28 cellular contexts compared by ENCODE assay signal in genomic region chr19:41896581-41896942, GRCh38. TPM values are rescaled to one million over a fixed set of nuclear protein-coding genes. Genes with fewer than 3 reads are reported as not detected.
DNase-seq lines count a peak whose midpoint lies in the region; ATAC-seq lines count a peak whose summit lies in the region.
"Had no signal": no experiment of that assay in that cellular context is flagged by ENCODE, and none has a peak within 500 bp of the region (broad histone marks: within the 10 kb centered on the region; RNA-seq: fewer than 3 reads in every experiment).

No MANE protein-coding gene starts in this region.

- peak overlapping the region; percentile 81 for H3K27ac Mint-ChIP-seq in activated CD4-positive, alpha-beta T cell treated with anti-CD3 and anti-CD28 coated beads for 36 hours
- peak overlapping the region in 1 of 3 donors; percentile 97 for H3K27ac Mint-ChIP-seq in CD4-positive, CD25-positive, alpha-beta regulatory T cell
- H3K27ac Mint-ChIP-seq in activated T-helper 2 cell treated with anti-CD3 and anti-CD28 coated beads, Interferon-gamma antibody, Interleukin-2, Interleukin-4, amounts not matched to agents 10 μg/mL and 5 μg/mL and 100 μg/mL, durations not matched to agents 14 hours and 24 hours and 36 hours: peak overlapping the region; percentile 52
- H3K27ac Mint-ChIP-seq in naive thymus-derived CD8-positive, alpha-beta T cell: peak overlapping the region; percentile 66 to 96 (median 84)

- peaks cover 78% of the 10 kb centered on the region for H3K36me3 ChIP-seq in CD4-positive, CD25-positive, alpha-beta regulatory T cell (ENCODE audit: control insufficient read depth, insufficient read depth, low read length)

- peak overlapping the region; percentile 41 for H3K27ac ChIP-seq in CD4-positive, CD25-positive, alpha-beta regulatory T cell (ENCODE audit: insufficient read depth, low read length, poor library complexity, severe bottlenecking)
- H3K27ac ChIP-seq: HL-60, lower lobe of right lung, SJSA1, upper lobe of right lung had no signal

- H3K9me3 Mint-ChIP-seq in activated CD4-positive, alpha-beta T cell treated with anti-CD3 and anti-CD28 coated beads for 36 hours (ENCODE audit: low read depth): no peaks in the 10 kb centered on the region
- no peaks in the 10 kb centered on the region for H3K9me3 Mint-ChIP-seq in CD4-positive, CD25-positive, alpha-beta regulatory T cell
- no peaks in the 10 kb centered on the region for H3K9me3 Mint-ChIP-seq in activated T-helper 2 cell treated with anti-CD3 and anti-CD28 coated beads, Interferon-gamma antibody, Interleukin-2, Interleukin-4, amounts not matched to agents 10 μg/mL and 5 μg/mL and 100 μg/mL, durations not matched to agents 14 hours and 24 hours and 36 hours
- H3K9me3 Mint-ChIP-seq in naive thymus-derived CD8-positive, alpha-beta T cell: no peaks in the 10 kb centered on the region
- H3K9me3 Mint-ChIP-seq: T-cell had no signal

- no peak for DNase-seq in activated CD4-positive, alpha-beta T cell treated with anti-CD3 and anti-CD28 coated beads for 36 hours
- DNase-seq in activated CD4-positive, alpha-beta T cell treated with anti-CD3 and anti-CD28 coated beads, Interleukin-2, amount 50 U/mL, for 48 hours: no peak
- DNase-seq in CD4-positive, CD25-positive, alpha-beta regulatory T cell: no peak
- DNase-seq in activated T-helper 2 cell treated with anti-CD3 and anti-CD28 coated beads, Interferon-gamma antibody, Interleukin-2, Interleukin-4, amounts not matched to agents 10 μg/mL and 5 μg/mL and 100 μg/mL, durations not matched to agents 14 hours and 24 hours and 36 hours (ENCODE audit: low spot score): no peak
- DNase-seq in naive thymus-derived CD8-positive, alpha-beta T cell: no peak
- DNase-seq in mesenteric fat pad (ENCODE audit: low spot score): no peak
- no peak for DNase-seq in GM19238 (ENCODE audit: insufficient read length, low spot score)
- DNase-seq in G401 (ENCODE audit: low spot score): no peak
- DNase-seq: 8988T; activated CD4-positive, alpha-beta T cell treated with anti-CD3 and anti-CD28 coated beads for 4 hours; activated CD8-positive, alpha-beta memory T cell treated with anti-CD3 and anti-CD28 coated beads, Interleukin-2, amount 50 U/mL, for 48 hours; Caco-2; central memory CD4-positive, alpha-beta T cell; dermis blood vessel endothelial cell; DND-41; HCEC 1CT; kidney; lower lobe of right lung; NCI-H1092; NCI-H187; nucleus accumbens; stimulated activated CD8-positive, alpha-beta memory T cell treated with anti-CD3 and anti-CD28 coated beads, Interleukin-4, amount 100 ng/mL, for 48 hours; T-cell; upper lobe of right lung had no signal

- POLR2A ChIA-PET in activated CD4-positive, alpha-beta T cell treated with anti-CD3 and anti-CD28 coated beads for 36 hours (lab: Charles Lee): no interaction called here
- POLR2A ChIA-PET in naive thymus-derived CD8-positive, alpha-beta T cell (lab: Charles Lee): interaction anchor here (0.6 to 3.9 kb wide), 8 partner anchors 9 to 25 kb away, joined by 3 to 61 read pairs (median 5); partner anchors contain the start of gene ARHGEF1

- in situ Hi-C loops in G401 (cut with HindIII; ENCODE audit: low sequenced_read_pairs): no loop called here

- no peaks in the 10 kb centered on the region for H3K27me3 ChIP-seq in CD4-positive, CD25-positive, alpha-beta regulatory T cell (ENCODE audit: control insufficient read depth, insufficient read depth, low read length)
- H3K27me3 ChIP-seq: SJSA1, upper lobe of right lung had no signal

- intact Hi-C loops in activated CD4-positive, alpha-beta T cell treated with anti-CD3 and anti-CD28 coated beads for 36 hours (cut with DNase I, micrococcal nuclease): no loop called here
- intact Hi-C loops in activated T-helper 2 cell treated with anti-CD3 and anti-CD28 coated beads, Interferon-gamma antibody, Interleukin-2, Interleukin-4, amounts not matched to agents 10 μg/mL and 5 μg/mL and 100 μg/mL, durations not matched to agents 14 hours and 24 hours and 36 hours (cut with micrococcal nuclease): no loop called here

- CTCF ChIA-PET in activated CD4-positive, alpha-beta T cell treated with anti-CD3 and anti-CD28 coated beads for 36 hours (lab: Charles Lee): interaction anchor here (1.5 to 1.7 kb wide), 2 partner anchors 21 to 49 kb away, joined by 3 to 5 read pairs; no protein-coding TSS in a partner anchor

- peaks cover 52% of the 10 kb centered on the region for H3K4me1 ChIP-seq in CD4-positive, CD25-positive, alpha-beta regulatory T cell (ENCODE audit: control insufficient read depth, insufficient read depth, low read length, poor library complexity, severe bottlenecking)
- H3K4me1 ChIP-seq: SJSA1, upper lobe of right lung had no signal

- peaks cover 40% of the 10 kb centered on the region for H3K4me1 Mint-ChIP-seq in activated CD4-positive, alpha-beta T cell treated with anti-CD3 and anti-CD28 coated beads for 36 hours
- peaks cover 5 to 61% (median 20%) of the 10 kb centered on the region in 4 donors for H3K4me1 Mint-ChIP-seq in CD4-positive, CD25-positive, alpha-beta regulatory T cell
- H3K4me1 Mint-ChIP-seq in activated T-helper 2 cell treated with anti-CD3 and anti-CD28 coated beads, Interferon-gamma antibody, Interleukin-2, Interleukin-4, amounts not matched to agents 10 μg/mL and 5 μg/mL and 100 μg/mL, durations not matched to agents 14 hours and 24 hours and 36 hours (ENCODE audit: low read depth): peaks cover 17% of the 10 kb centered on the region
- H3K4me1 Mint-ChIP-seq in naive thymus-derived CD8-positive, alpha-beta T cell: peaks cover 29 to 73% (median 68%) of the 10 kb centered on the region in 4 donors

- H3K36me3 Mint-ChIP-seq in activated CD4-positive, alpha-beta T cell treated with anti-CD3 and anti-CD28 coated beads for 36 hours (ENCODE audit: low read depth): peaks cover 53% of the 10 kb centered on the region
- peaks cover 30% of the 10 kb centered on the region for H3K36me3 Mint-ChIP-seq in CD4-positive, CD25-positive, alpha-beta regulatory T cell
- H3K36me3 Mint-ChIP-seq in activated T-helper 2 cell treated with anti-CD3 and anti-CD28 coated beads, Interferon-gamma antibody, Interleukin-2, Interleukin-4, amounts not matched to agents 10 μg/mL and 5 μg/mL and 100 μg/mL, durations not matched to agents 14 hours and 24 hours and 36 hours (ENCODE audit: low read depth): peaks cover 64% of the 10 kb centered on the region
- peaks cover 6 to 80% (median 20%) of the 10 kb centered on the region in 3 donors for H3K36me3 Mint-ChIP-seq in naive thymus-derived CD8-positive, alpha-beta T cell

- H3K4me3 ChIP-seq in CD4-positive, CD25-positive, alpha-beta regulatory T cell (ENCODE audit: low read depth, low read length): no peak overlapping the region
- H3K4me3 ChIP-seq: lower lobe of right lung, SJSA1, upper lobe of right lung had no signal

- H3K4me3 Mint-ChIP-seq in activated CD4-positive, alpha-beta T cell treated with anti-CD3 and anti-CD28 coated beads for 36 hours: no peak overlapping the region
- no peak overlapping the region for H3K4me3 Mint-ChIP-seq in CD4-positive, CD25-positive, alpha-beta regulatory T cell
- H3K4me3 Mint-ChIP-seq in activated T-helper 2 cell treated with anti-CD3 and anti-CD28 coated beads, Interferon-gamma antibody, Interleukin-2, Interleukin-4, amounts not matched to agents 10 μg/mL and 5 μg/mL and 100 μg/mL, durations not matched to agents 14 hours and 24 hours and 36 hours (ENCODE audit: low read depth): no peak overlapping the region
- H3K4me3 Mint-ChIP-seq in naive thymus-derived CD8-positive, alpha-beta T cell: peak overlapping the region in 7 of 10 donors; percentile 10 to 84 (median 48)

- H3K27me3 Mint-ChIP-seq in activated CD4-positive, alpha-beta T cell treated with anti-CD3 and anti-CD28 coated beads for 36 hours: no peaks in the 10 kb centered on the region
- H3K27me3 Mint-ChIP-seq in CD4-positive, CD25-positive, alpha-beta regulatory T cell: no peaks in the 10 kb centered on the region
- no peaks in the 10 kb centered on the region for H3K27me3 Mint-ChIP-seq in activated T-helper 2 cell treated with anti-CD3 and anti-CD28 coated beads, Interferon-gamma antibody, Interleukin-2, Interleukin-4, amounts not matched to agents 10 μg/mL and 5 μg/mL and 100 μg/mL, durations not matched to agents 14 hours and 24 hours and 36 hours (ENCODE audit: low read depth)
- H3K27me3 Mint-ChIP-seq in naive thymus-derived CD8-positive, alpha-beta T cell: no peaks in the 10 kb centered on the region
- H3K27me3 Mint-ChIP-seq: T-cell had no signal

- ATAC-seq in activated CD4-positive, alpha-beta T cell treated with anti-CD3 and anti-CD28 coated beads for 36 hours: no peak
- ATAC-seq in CD4-positive, CD25-positive, alpha-beta regulatory T cell (ENCODE audit: low read depth in 2 of 2): no peak
- no peak for ATAC-seq in naive thymus-derived CD8-positive, alpha-beta T cell
- ATAC-seq: lower lobe of right lung, upper lobe of right lung had no signal

- H3K9me3 ChIP-seq in CD4-positive, CD25-positive, alpha-beta regulatory T cell (ENCODE audit: control insufficient read depth in 2 of 2, low read length in 2 of 2): no peaks in the 10 kb centered on the region
- H3K9me3 ChIP-seq: Caco-2, lower lobe of right lung, SJSA1, upper lobe of right lung had no signal

RNA-seq across cellular contexts. Expression of gene ARHGEF1, which starts 13.6 kb away (rescaled TPM):
- 100 to 1,000 TPM; 231 to 276 TPM for total RNA-seq in activated CD4-positive, alpha-beta T cell treated with anti-CD3 and anti-CD28 coated beads for 36 hours
- 1,312 TPM for total RNA-seq in CD4-positive, CD25-positive, alpha-beta regulatory T cell
- polyA plus RNA-seq in CD4-positive, CD25-positive, alpha-beta regulatory T cell: 100 to 1,000 TPM; 162 to 187 (median 180) TPM
- 340 and 353 TPM in 2 replicates for total RNA-seq in activated T-helper 2 cell treated with anti-CD3 and anti-CD28 coated beads, Interferon-gamma antibody, Interleukin-2, Interleukin-4, amounts not matched to agents 10 μg/mL and 5 μg/mL and 100 μg/mL, durations not matched to agents 14 hours and 24 hours and 36 hours
- total RNA-seq in naive thymus-derived CD8-positive, alpha-beta T cell: 1,000 to 10,000 TPM; 1,211 to 1,239 TPM
- 100 to 1,000 TPM; 161 to 346 (median 211) TPM for polyA plus RNA-seq in naive thymus-derived CD8-positive, alpha-beta T cell
- 123 TPM for total RNA-seq in mesenteric fat pad
- total RNA-seq in G401 (2014; rRNA removed; shearing (Covaris generic)): 33.0 and 43.6 TPM in 2 replicates

RNA-seq across cellular contexts. Expression of gene CD79A, which starts 19.5 kb away (rescaled TPM):
- 1 to 10 TPM; 4.0 to 4.1 TPM for total RNA-seq in activated CD4-positive, alpha-beta T cell treated with anti-CD3 and anti-CD28 coated beads for 36 hours
- total RNA-seq in CD4-positive, CD25-positive, alpha-beta regulatory T cell: 4.9 TPM
- polyA plus RNA-seq in CD4-positive, CD25-positive, alpha-beta regulatory T cell: 10 to 100 TPM; 10.6 to 17.9 (median 16.4) TPM
- total RNA-seq in activated T-helper 2 cell treated with anti-CD3 and anti-CD28 coated beads, Interferon-gamma antibody, Interleukin-2, Interleukin-4, amounts not matched to agents 10 μg/mL and 5 μg/mL and 100 μg/mL, durations not matched to agents 14 hours and 24 hours and 36 hours: 0.67 and 0.84 TPM in 2 replicates
- total RNA-seq in naive thymus-derived CD8-positive, alpha-beta T cell: 10 to 100 TPM; 48.6 to 51.0 TPM
- polyA plus RNA-seq in naive thymus-derived CD8-positive, alpha-beta T cell: 10 to 100 TPM; 54.9 to 88.2 (median 85.1) TPM
- 0.61 TPM for total RNA-seq in mesenteric fat pad
- 1.0 and 1.4 TPM in 2 replicates for total RNA-seq in G401 (2014; rRNA removed; shearing (Covaris generic))
- total RNA-seq: pulmonary artery endothelial cell, RPMI7951 had no signal

RNA-seq across cellular contexts. Expression of gene ERFL, which starts 31.7 kb away (rescaled TPM):
- total RNA-seq in activated CD4-positive, alpha-beta T cell treated with anti-CD3 and anti-CD28 coated beads for 36 hours: 1 to 10 TPM; 1.7 to 1.9 TPM
- total RNA-seq in CD4-positive, CD25-positive, alpha-beta regulatory T cell: 4.7 TPM
- polyA plus RNA-seq in CD4-positive, CD25-positive, alpha-beta regulatory T cell: not detected
- 2.1 and 2.3 TPM in 2 replicates for total RNA-seq in activated T-helper 2 cell treated with anti-CD3 and anti-CD28 coated beads, Interferon-gamma antibody, Interleukin-2, Interleukin-4, amounts not matched to agents 10 μg/mL and 5 μg/mL and 100 μg/mL, durations not matched to agents 14 hours and 24 hours and 36 hours
- 1 to 10 TPM; 7.5 to 8.1 TPM for total RNA-seq in naive thymus-derived CD8-positive, alpha-beta T cell
- polyA plus RNA-seq in naive thymus-derived CD8-positive, alpha-beta T cell: not detected
- total RNA-seq in mesenteric fat pad: 0.19 TPM
- total RNA-seq in G401 (2014; rRNA removed; shearing (Covaris generic)): not detected in 2 replicates
- total RNA-seq: dermis blood vessel endothelial cell, pulmonary artery endothelial cell, RPMI7951, SJSA1 had no signal

RNA-seq across cellular contexts. Expression of gene RPS19, which starts 36.5 kb away (rescaled TPM):
- 1,000 to 10,000 TPM; 2,342 to 3,204 TPM for total RNA-seq in activated CD4-positive, alpha-beta T cell treated with anti-CD3 and anti-CD28 coated beads for 36 hours
- total RNA-seq in CD4-positive, CD25-positive, alpha-beta regulatory T cell: 2,081 TPM
- 1,000 to 10,000 TPM; 3,595 to 5,716 (median 4,931) TPM for polyA plus RNA-seq in CD4-positive, CD25-positive, alpha-beta regulatory T cell
- 2,928 and 2,943 TPM in 2 replicates for total RNA-seq in activated T-helper 2 cell treated with anti-CD3 and anti-CD28 coated beads, Interferon-gamma antibody, Interleukin-2, Interleukin-4, amounts not matched to agents 10 μg/mL and 5 μg/mL and 100 μg/mL, durations not matched to agents 14 hours and 24 hours and 36 hours
- 1,000 to 10,000 TPM; 3,479 to 3,513 TPM for total RNA-seq in naive thymus-derived CD8-positive, alpha-beta T cell
- 1,000 to 10,000 TPM; 6,905 to 8,825 (median 8,505) TPM for polyA plus RNA-seq in naive thymus-derived CD8-positive, alpha-beta T cell
- 1,067 TPM for total RNA-seq in mesenteric fat pad
- 3,257 and 3,896 TPM in 2 replicates for total RNA-seq in G401 (2014; rRNA removed; shearing (Covaris generic))

RNA-seq across cellular contexts. Expression of gene DMRTC2, which starts 51.7 kb away (rescaled TPM):
- not detected for total RNA-seq in activated CD4-positive, alpha-beta T cell treated with anti-CD3 and anti-CD28 coated beads for 36 hours
- not detected for total RNA-seq in CD4-positive, CD25-positive, alpha-beta regulatory T cell
- polyA plus RNA-seq in CD4-positive, CD25-positive, alpha-beta regulatory T cell: not detected
- total RNA-seq in activated T-helper 2 cell treated with anti-CD3 and anti-CD28 coated beads, Interferon-gamma antibody, Interleukin-2, Interleukin-4, amounts not matched to agents 10 μg/mL and 5 μg/mL and 100 μg/mL, durations not matched to agents 14 hours and 24 hours and 36 hours: not detected in 2 replicates
- total RNA-seq in naive thymus-derived CD8-positive, alpha-beta T cell: not detected
- not detected for polyA plus RNA-seq in naive thymus-derived CD8-positive, alpha-beta T cell
- total RNA-seq in mesenteric fat pad: not detected
- total RNA-seq in G401 (2014; rRNA removed; shearing (Covaris generic)): not detected in 2 replicates
- total RNA-seq: Caco-2, dermis blood vessel endothelial cell, kidney, lower lobe of right lung, pulmonary artery endothelial cell, RPMI7951, SJSA1, T-cell, upper lobe of right lung had no signal

Comparison
In these comparisons a context has a peak if more than half of its experiments do, and no peak if none do; other contexts are left out.
1. H3K4me3 Mint-ChIP-seq: peak in naive thymus-derived CD8-positive, alpha-beta T cell (7 of 10); none in activated CD4-positive, alpha-beta T cell treated with anti-CD3 and anti-CD28 coated beads for 36 hours (single experiment), CD4-positive, CD25-positive, alpha-beta regulatory T cell (0 of 4) and activated T-helper 2 cell treated with anti-CD3 and anti-CD28 coated beads, Interferon-gamma antibody, Interleukin-2, Interleukin-4, amounts not matched to agents 10 μg/mL and 5 μg/mL and 100 μg/mL, durations not matched to agents 14 hours and 24 hours and 36 hours (single experiment).